In genomic region chr2:61135510-61135909, GRCh38 we compare ENCODE assay signal across 8 cellular contexts. TPM values are rescaled to one million over a fixed set of nuclear protein-coding genes. Genes with fewer than 3 reads are reported as not detected.
DNase-seq lines count a peak whose midpoint lies in the region; ATAC-seq and TF ChIP-seq lines count a peak whose summit lies in the region.

No MANE protein-coding gene starts in this region.

- BruUV-seq in Calu3 (replicated peaks; lab: Mats Ljungman, UMichigan): no TSS peak

- H3K4me3 Mint-ChIP-seq in endodermal cell: no peak overlapping the region
- H3K4me3 Mint-ChIP-seq in Calu3 (ENCODE audit: low read depth, unreplicated experiment): no peak overlapping the region

- H3K9me3 Mint-ChIP-seq in endodermal cell (no peaks in the 10 kb centered on the region), Calu3 (ENCODE audit: low read depth, unreplicated experiment) (no peaks in the 10 kb centered on the region)

- WGBS in endodermal cell (ENCODE audit: insufficient coverage in 1 of 2, insufficient read length in 1 of 2), 2 experiments: 62 to 70% methylated on average over 3 of the region's 3 CpGs

- H3K27ac ChIP-seq in endodermal cell (ENCODE audit: low read depth, low read length): no peak overlapping the region

- H3K27ac Mint-ChIP-seq in endodermal cell (no peak overlapping the region), Calu3 (ENCODE audit: unreplicated experiment) (no peak overlapping the region)

- H3K9me3 ChIP-seq in endodermal cell (ENCODE audit: control insufficient read depth, low read length): no peaks in the 10 kb centered on the region

- no peaks in the 10 kb centered on the region for H3K27me3 ChIP-seq in endodermal cell (ENCODE audit: control insufficient read depth, insufficient read depth, low read length, poor library complexity, severe bottlenecking)

- TF ChIP-seq CTCF in endodermal cell (conservative IDR thresholded peaks at IDR 0.05) (peak; percentile 25), Calu3 (IDR thresholded peaks at IDR 0.05; ENCODE audit: unreplicated experiment) (no peak)

- no peak overlapping the region for H3K4me3 ChIP-seq in endodermal cell (ENCODE audit: low read length)

- no peaks in the 10 kb centered on the region for H3K4me1 ChIP-seq in endodermal cell (ENCODE audit: control insufficient read depth, insufficient read depth, low read length)

- CTCF ChIA-PET in Calu3 (lab: Charles Lee): interaction anchor here (0.8 to 1.1 kb wide), 2 partner anchors 10 to 83 kb away, joined by 3 read pairs; no protein-coding TSS in a partner anchor

- H3K27me3 Mint-ChIP-seq in endodermal cell (ENCODE audit: insufficient read depth) (peaks cover 2% of the 10 kb centered on the region), Calu3 (ENCODE audit: unreplicated experiment) (no peaks in the 10 kb centered on the region)

- intact Hi-C loops in Calu3 (cut with micrococcal nuclease; ENCODE audit: unreplicated experiment): loop anchor here (5.0 kb wide), 1 partner anchor 777 kb away; no protein-coding TSS in a partner anchor

- ATAC-seq in HG02885 (IDR thresholded peaks at IDR 0.05; ENCODE audit: poor library complexity, unreplicated experiment) (no peak), HG03025 (IDR thresholded peaks at IDR 0.05; ENCODE audit: low FRiP score, unreplicated experiment) (no peak)

- H3K36me3 Mint-ChIP-seq in endodermal cell (ENCODE audit: low read depth): no peaks in the 10 kb centered on the region
- no peaks in the 10 kb centered on the region for H3K36me3 Mint-ChIP-seq in Calu3 (ENCODE audit: insufficient read depth, unreplicated experiment)

- no peak overlapping the region for H3K9ac ChIP-seq in endodermal cell (ENCODE audit: extremely low read depth, low read length, poor library complexity, severe bottlenecking)

- no peaks in the 10 kb centered on the region for H3K36me3 ChIP-seq in endodermal cell (ENCODE audit: control insufficient read depth, insufficient read depth, low read length)

- no peaks in the 10 kb centered on the region for H3K4me1 Mint-ChIP-seq in endodermal cell
- no peaks in the 10 kb centered on the region for H3K4me1 Mint-ChIP-seq in Calu3 (ENCODE audit: low read depth, unreplicated experiment)

- DNase-seq in NCI-H1105 treated with DMSO at 0.1 percent for 48 hours (lab: John Stamatoyannopoulos, UW) (peak; percentile 30), NCI-H1105 (lab: John Stamatoyannopoulos, UW) (no peak), NCI-H460 (ENCODE audit: extremely low read depth, low read depth) (peak; percentile 23), endodermal cell (no peak), pons (ENCODE audit: low spot score) (peak; percentile 71), Calu3 (no peak)

RNA-seq across cellular contexts. Expression of gene C2orf74, which starts 26.5 kb away (rescaled TPM):
- 27.9 and 29.9 TPM in 2 replicates for total RNA-seq in NCI-H460 (2014; rRNA removed; shearing (Covaris generic))
- polyA plus RNA-seq in NCI-H460 (2014; cell fraction: nucleus; rRNA removed): 9.2 and 22.9 TPM in 2 replicates
- 10 to 100 TPM; 10.2 to 15.7 TPM for total RNA-seq in endodermal cell
- polyA plus RNA-seq in endodermal cell (2013, experiment 1 of 2): 17.5 TPM
- 20.6 TPM for polyA plus RNA-seq in endodermal cell (2013, experiment 2 of 2)
- 17.1 and 17.4 TPM in 2 replicates for total RNA-seq in Calu3 (2022)

Comparison
In these comparisons a context has a peak if more than half of its experiments do, and no peak if none do; other contexts are left out.
1. DNase-seq: peak in NCI-H1105 treated with DMSO at 0.1 percent for 48 hours (single experiment), NCI-H460 (single experiment) and pons (single experiment); none in NCI-H1105 (single experiment), endodermal cell (single experiment) and Calu3 (single experiment).